Comparison of ENCODE assay signal across 26 cellular contexts in genomic region chr12:112133418-112133817, GRCh38.
"Had no signal": no experiment of that assay in that cellular context is flagged by ENCODE, and none has a peak within 500 bp of the region (broad histone marks: within the 10 kb centered on the region; RNA-seq: fewer than 3 reads in every experiment).

No MANE protein-coding gene starts in this region.

- H3K9me3 ChIP-seq: adrenal gland, Peyer's patch, SJCRH30, SK-N-SH had no signal

- H3K4me3 ChIP-seq: K562, Peyer's patch, SJCRH30 had no signal

- H3K9me3 Mint-ChIP-seq: activated naive CD4-positive, alpha-beta T cell treated with anti-CD3 and anti-CD28 coated beads, Interleukin-2, amount 50 U/mL, for 72 hours had no signal

- H3K27ac ChIP-seq: adrenal gland, Peyer's patch, RWPE1, SJCRH30 had no signal

- H3K27me3 ChIP-seq: adrenal gland, Peyer's patch, SJCRH30 had no signal

- FAIRE-seq: K562 had no signal

- ATAC-seq: activated CD4-positive, CD25-positive, alpha-beta regulatory T cell treated with anti-CD3 and anti-CD28 coated beads, Interleukin-2, amount 50 U/mL, for 24 hours; activated CD8-positive, alpha-beta T cell treated with anti-CD3 and anti-CD28 coated beads, Interleukin-2, amount 10 ng/mL, durations not matched to agents 7 days and 5 days; activated naive CD4-positive, alpha-beta T cell treated with anti-CD3 and anti-CD28 coated beads, Interleukin-2, amount 50 U/mL, for 72 hours; K562 had no signal

- H3K4me2 ChIP-seq: SK-N-SH had no signal

- H3K27ac Mint-ChIP-seq: activated CD8-positive, alpha-beta T cell treated with anti-CD3 and anti-CD28 coated beads, Interleukin-2, amount 10 ng/mL, durations not matched to agents 7 days and 5 days had no signal

- H3K4me3 Mint-ChIP-seq: activated CD8-positive, alpha-beta T cell treated with anti-CD3 and anti-CD28 coated beads, Interleukin-2, amount 10 ng/mL, durations not matched to agents 7 days and 5 days had no signal

- H3K9ac ChIP-seq: SK-N-SH had no signal

- H3K4me1 ChIP-seq: SJCRH30 had no signal

- DNase-seq: activated CD4-positive, alpha-beta T cell treated with anti-CD3 and anti-CD28 coated beads for 4 hours; activated CD8-positive, alpha-beta memory T cell treated with anti-CD3 and anti-CD28 coated beads, Interleukin-2, amount 50 U/mL, for 48 hours; activated CD8-positive, alpha-beta T cell treated with anti-CD3 and anti-CD28 coated beads, Interleukin-2, amount 10 ng/mL, durations not matched to agents 7 days and 5 days; activated effector memory CD4-positive, alpha-beta T cell treated with anti-CD3 and anti-CD28 coated beads, Interleukin-2, amount 50 U/mL, for 16 hours; activated naive CD4-positive, alpha-beta T cell treated with Interleukin-2 at 50 U/mL for 16 hours; activated T-cell treated with anti-CD3 and anti-CD28 coated beads, Interleukin-2, amount 50 U/mL, for 1 hour; anterior cingulate cortex; Karpas-422; MM.1S; NCI-H1105; NCI-H1436 treated with DMSO at 0.1 percent for 48 hours; NCI-H187; NCI-H2081; NCI-H510A treated with DMSO at 0.1 percent for 48 hours; NCI-H69; NK-92 treated with Interleukin-12 subunit alpha and Interleukin-12 subunit beta, amount 100 ng/mL, for 24 hours; OCI-M1; Peyer's patch; Right ventricle myocardium superior; SJCRH30; SK-N-SH had no signal
